In genomic region chr19:2426661-2427322, GRCh38 we compare ENCODE assay signal across 2 cellular contexts.
TF ChIP-seq lines count a peak whose summit lies in the region.

No MANE protein-coding gene starts in this region.

TF ChIP-seq in IMR-90, 13 proteins besides CTCF, POLR2A, EP300 and RAD21:
- no peak for TF ChIP-seq MAFK (IDR thresholded peaks at IDR 0.05; ENCODE audit: low read depth, low read length)
- peak; percentile 65; the same call in 1 of the 2 replicates for TF ChIP-seq MXI1 (IDR thresholded peaks at IDR 0.05; ENCODE audit: borderline replicate concordance, low read depth, low read length)
- no peak for TF ChIP-seq SMC3 (IDR thresholded peaks at IDR 0.05; ENCODE audit: low read depth, low read length)
- TF ChIP-seq BHLHE40 (IDR thresholded peaks at IDR 0.05; ENCODE audit: low read depth, low read length), result peak; percentile 88
- peak; percentile 58; the same call in 1 of the 2 replicates for TF ChIP-seq USF2 (IDR thresholded peaks at IDR 0.05; ENCODE audit: low read depth, low read length)

TF ChIP-seq in WTC11, 78 proteins besides CTCF, POLR2A, EP300 and RAD21:
- peak; percentile 22; the same call in 1 of the 2 replicates for TF ChIP-seq MYBL2 (CRISPR knock-in tag; IDR thresholded peaks at IDR 0.05)
- peak; percentile 79 for TF ChIP-seq USF1 (CRISPR knock-in tag; IDR thresholded peaks at IDR 0.05)
- peak; percentile 61; the same call in 1 of the 2 replicates for TF ChIP-seq ZNF281 (CRISPR knock-in tag; IDR thresholded peaks at IDR 0.05)
- no peak for TF ChIP-seq NFE2L1 (CRISPR knock-in tag; IDR thresholded peaks at IDR 0.05)
- TF ChIP-seq FOXK1 (CRISPR knock-in tag; IDR thresholded peaks at IDR 0.05), result peak; percentile 56; the same call in 1 of the 2 replicates
- no peak for TF ChIP-seq PREB (CRISPR knock-in tag; IDR thresholded peaks at IDR 0.05; ENCODE audit: borderline replicate concordance)
- TF ChIP-seq PRDM15 (CRISPR knock-in tag; IDR thresholded peaks at IDR 0.05), result peak; percentile 41; the same call in 1 of the 2 replicates
- no peak for TF ChIP-seq ZMAT4 (CRISPR knock-in tag; IDR thresholded peaks at IDR 0.05)
- peak; percentile 63; the same call in 1 of the 2 replicates for TF ChIP-seq FOXP4 (CRISPR knock-in tag; IDR thresholded peaks at IDR 0.05)
- TF ChIP-seq IRF2 (CRISPR knock-in tag; IDR thresholded peaks at IDR 0.05; ENCODE audit: borderline replicate concordance, low read depth), result no peak
- TF ChIP-seq USF2 (CRISPR knock-in tag; IDR thresholded peaks at IDR 0.05), result peak; percentile 69
- TF ChIP-seq TP53 (CRISPR knock-in tag; IDR thresholded peaks at IDR 0.05), result peak; percentile 62
- TF ChIP-seq CREB1 (CRISPR knock-in tag; IDR thresholded peaks at IDR 0.05), result peak; percentile 76
- TF ChIP-seq HMGXB4 (CRISPR knock-in tag; IDR thresholded peaks at IDR 0.05), result no peak; the same call in 1 of the 2 replicates
- peak; percentile 79; the same call in 1 of the 2 replicates for TF ChIP-seq MLX (CRISPR knock-in tag; IDR thresholded peaks at IDR 0.05)
- peak; percentile 32; the same call in 1 of the 2 replicates for TF ChIP-seq IRF1 (CRISPR knock-in tag; IDR thresholded peaks at IDR 0.05)
- 0 out of 2 replicates have a peak, but pooled peaks have one; percentile 13 for TF ChIP-seq E2F4 (CRISPR knock-in tag; IDR thresholded peaks at IDR 0.05; ENCODE audit: borderline replicate concordance, low read depth)
- TF ChIP-seq ZNF263 (CRISPR knock-in tag; IDR thresholded peaks at IDR 0.05; ENCODE audit: low read depth), result peak; percentile 43; the same call in 1 of the 2 replicates
- TF ChIP-seq MAX (CRISPR knock-in tag; IDR thresholded peaks at IDR 0.05), result peak; percentile 91
- TF ChIP-seq E2F1 (CRISPR knock-in tag; IDR thresholded peaks at IDR 0.05), result peak; percentile 81; the same call in 1 of the 2 replicates
TF ChIP-seq in WTC11: peak in this region for 15.
